In the genomic region with DNA sequence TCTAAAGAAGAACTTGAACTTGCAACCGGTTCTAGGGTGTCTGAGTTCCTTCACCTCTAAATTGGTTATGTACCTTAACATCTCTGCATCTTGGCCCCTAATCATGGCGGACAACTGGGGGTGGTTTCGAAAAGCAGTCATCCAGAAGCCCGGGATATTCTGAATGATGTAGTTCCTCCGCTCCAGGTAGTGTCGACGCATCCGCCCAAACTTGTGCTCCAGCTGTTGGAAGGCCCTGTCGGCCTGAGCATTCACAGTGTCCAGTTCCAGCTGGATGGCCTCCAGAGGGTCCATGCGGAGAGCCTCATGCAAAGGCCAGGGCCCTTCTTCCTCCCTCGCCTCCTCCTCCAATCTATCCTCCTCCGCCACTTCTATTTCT, we compare ENCODE assay signal across 8 cellular contexts. TPM values are rescaled to one million over a fixed set of nuclear protein-coding genes. Genes with fewer than 3 reads are reported as not detected.
DNase-seq lines count a peak whose midpoint lies in the region; ATAC-seq, FAIRE-seq and TF ChIP-seq lines count a peak whose summit lies in the region.

No MANE protein-coding gene starts in this region.

- H2BK20ac ChIP-seq in IMR-90 (ENCODE audit: low read depth, low read length): no peak overlapping the region

- intact Hi-C loops in IMR-90 (cut with micrococcal nuclease) (loop anchor here (2.0 kb wide), 1 partner anchor 282 kb away; no protein-coding TSS in a partner anchor), ascending aorta (cut with DNase I) (loop anchor here (1.0 to 10.0 kb wide), 4 partner anchors 25 to 386 kb away; partner anchors contain the start of genes RWDD1, TSPYL4 and ZUP1), kidney (cut with DNase I) (no loop called here)

- H4K20me1 ChIP-seq in IMR-90 (ENCODE audit: insufficient read depth, low read length): peaks cover 27% of the 10 kb centered on the region

- peak overlapping the region; percentile 91 for H3K14ac ChIP-seq in IMR-90 (replicated peaks; ENCODE audit: low read depth, low read length)

- H3K27me3 ChIP-seq in IMR-90 (ENCODE audit: control insufficient read depth, insufficient read depth, low read length): no peaks in the 10 kb centered on the region
- no peaks in the 10 kb centered on the region for H3K27me3 ChIP-seq in ascending aorta

- peaks cover 0 to 32% of the 10 kb centered on the region in 2 experiments; a peak in 3 of 4 replicates for H3K79me1 ChIP-seq in IMR-90 (ENCODE audit: low read depth in 1 of 2, low read length in 2 of 2)

- no peak overlapping the region; the same call in 1 of the 2 replicates for H4K5ac ChIP-seq in IMR-90 (ENCODE audit: low read depth, low read length)

- BruUV-seq in IMR-90 (replicated peaks; lab: Mats Ljungman, UMichigan): TSS peak; percentile 52

- TF ChIP-seq POLR2A in IMR-90 (IDR thresholded peaks at IDR 0.05; ENCODE audit: low read depth, low read length): no peak
- TF ChIP-seq POLR2A in H54 (IDR thresholded peaks at IDR 0.05; ENCODE audit: low read depth, low read length): no peak

- H2BK15ac ChIP-seq in IMR-90 (ENCODE audit: low read depth, low read length): no peak overlapping the region

- no peak overlapping the region for H2BK120ac ChIP-seq in IMR-90 (ENCODE audit: low read depth, low read length)

- ATAC-seq in IMR-90 (ENCODE audit: low read depth): peak; percentile 2
- no peak for ATAC-seq in GM18868 (IDR thresholded peaks at IDR 0.05; ENCODE audit: unreplicated experiment)

- POLR2A ChIA-PET in IMR-90 (lab: Charles Lee; ENCODE audit: unreplicated experiment): interaction anchor here (1.5 kb wide), 1 partner anchor 10 kb away, joined by 5 read pairs; no protein-coding TSS in a partner anchor

- peak overlapping the region; percentile 47 to 87; a peak in 2 of 4 replicates for H4K8ac ChIP-seq in IMR-90 (ENCODE audit: low read depth in 2 of 2, low read length in 2 of 2)

- H3K4me1 ChIP-seq in IMR-90 (ENCODE audit: control insufficient read depth, insufficient read depth, low read length) (peaks cover 6% of the 10 kb centered on the region), ascending aorta (peaks cover 4 to 31% of the 10 kb centered on the region in 2 donors), kidney (ENCODE audit: control insufficient read depth in 1 of 2, insufficient read depth in 1 of 2, low read depth in 1 of 2, low read length in 2 of 2) (peaks cover 10 to 23% of the 10 kb centered on the region in 2 donors)

- TF ChIP-seq CTCF in GM12875 (IDR thresholded peaks at IDR 0.05; ENCODE audit: borderline replicate concordance, insufficient read depth, low read depth, low read length) (no peak), IMR-90 (conservative IDR thresholded peaks at IDR 0.05; ENCODE audit: low read depth, low read length) (no peak), ascending aorta (IDR thresholded peaks at IDR 0.05) (no peak), kidney (IDR thresholded peaks at IDR 0.05; ENCODE audit: borderline replicate concordance, extremely low read depth, insufficient read depth) (no peak)

- H3K23ac ChIP-seq in IMR-90 (ENCODE audit: low read depth, low read length): peak overlapping the region; percentile 92

- H3K56ac ChIP-seq in IMR-90 (ENCODE audit: extremely low read depth, insufficient read depth, low read length): peak overlapping the region; percentile 71; the same call in 1 of the 2 replicates

- no peak for TF ChIP-seq RAD21 in IMR-90 (IDR thresholded peaks at IDR 0.05; ENCODE audit: low read length)

- peak overlapping the region; percentile 87 for H2BK5ac ChIP-seq in IMR-90 (ENCODE audit: low read depth, low read length, poor library complexity, severe bottlenecking)

- peak overlapping the region; percentile 93 for H3K4ac ChIP-seq in IMR-90 (ENCODE audit: low read depth, low read length)

- CTCF ChIA-PET in IMR-90 (lab: Yijun Ruan, JAX): interaction anchor here (1.5 to 3.5 kb wide), 3 partner anchors 10 to 282 kb away, joined by 3 to 20 read pairs (median 9); no protein-coding TSS in a partner anchor

- H3K9ac ChIP-seq in IMR-90 (ENCODE audit: low read depth, low read length) (peak overlapping the region; percentile 95), kidney (ENCODE audit: low read length in 2 of 2) (peak overlapping the region; percentile 94 to 99)

- H2AFZ ChIP-seq in IMR-90 (replicated peaks; ENCODE audit: low read length, poor library complexity): peak overlapping the region; percentile 94

- H3K9me1 ChIP-seq in IMR-90 (ENCODE audit: insufficient read depth, low read length): peaks cover 5% of the 10 kb centered on the region

- H3K4me3 ChIP-seq in GM12875 (ENCODE audit: low read depth, low read length): peak overlapping the region; percentile 69
- H3K4me3 ChIP-seq in IMR-90 (ENCODE audit: insufficient read depth, low read depth, low read length): peak overlapping the region; percentile 87
- H3K4me3 ChIP-seq in ascending aorta: peak overlapping the region; percentile 93 to 95
- H3K4me3 ChIP-seq in kidney (ENCODE audit: low read length in 2 of 2): peak overlapping the region; percentile 84 to 98

- peak; percentile 39 for DNase-seq in IMR-90
- DNase-seq in ascending aorta (ENCODE audit: low spot score in 2 of 2): no peak
- DNase-seq in kidney: peak; percentile 80
- DNase-seq in stimulated activated CD8-positive, alpha-beta memory T cell treated with anti-CD3 and anti-CD28 coated beads, Interleukin-4, amount 100 ng/mL, for 48 hours: peak; percentile 41
- DNase-seq in UCSD-AML1 (lab: John Stamatoyannopoulos, UW; ENCODE audit: unreplicated experiment): no peak
- no peak for DNase-seq in H54 (ENCODE audit: insufficient read length, low spot score)

- H3K27ac ChIP-seq in IMR-90 (ENCODE audit: insufficient read depth, low read length) (peak overlapping the region; percentile 93), ascending aorta (peak overlapping the region; percentile 99 to 100), kidney (ENCODE audit: low read depth in 2 of 2, low read length in 2 of 2) (peak overlapping the region; percentile 96 to 100)

- in situ Hi-C loops in IMR-90 (cut with MboI; ENCODE audit: low sequenced_read_pairs): loop anchor here (25.0 kb wide), 1 partner anchor 158 kb away; no protein-coding TSS in a partner anchor

- FAIRE-seq in kidney (lab: Jason Lieb, UNC) (no peak), H54 (lab: Jason Lieb, UNC) (no peak)

- H3K18ac ChIP-seq in IMR-90 (ENCODE audit: low read depth, low read length): no peak overlapping the region

- dilution Hi-C loops in IMR-90 (cut with HindIII; ENCODE audit: low sequenced_read_pairs, unreplicated experiment): no loop called here

- H3K9me3 ChIP-seq in IMR-90 (ENCODE audit: control insufficient read depth, insufficient read depth, low read length) (no peaks in the 10 kb centered on the region), ascending aorta (no peaks in the 10 kb centered on the region), kidney (ENCODE audit: control insufficient read depth in 1 of 2, low read length in 2 of 2) (no peaks in the 10 kb centered on the region)

- WGBS in IMR-90 (ENCODE audit: extremely low coverage in 2 of 2, insufficient read length in 1 of 2), 2 experiments: 3% methylated on average over 9 of the region's 12 CpGs; no CpG with 5 or more reads in 1 of the 2 experiments

- peak overlapping the region; percentile 68 for H2AK5ac ChIP-seq in IMR-90 (ENCODE audit: low read depth, low read length)

- H4K91ac ChIP-seq in IMR-90 (ENCODE audit: insufficient read depth, low read depth, low read length): peak overlapping the region; percentile 19; the same call in 1 of the 2 replicates

- H3K36me3 ChIP-seq in IMR-90 (ENCODE audit: control insufficient read depth, insufficient read depth, low read length) (peaks cover 8% of the 10 kb centered on the region; the same call in 1 of the 2 replicates), ascending aorta (peaks cover 5 to 22% of the 10 kb centered on the region in 2 donors), kidney (ENCODE audit: control insufficient read depth in 1 of 2, insufficient read depth in 2 of 2, low read length in 2 of 2) (peaks cover 2 to 7% of the 10 kb centered on the region in 2 donors)

- peak overlapping the region; percentile 84 for H2AK9ac ChIP-seq in IMR-90 (replicated peaks; ENCODE audit: low read depth, low read length, poor library complexity)

- H3K4me2 ChIP-seq in IMR-90 (ENCODE audit: low read depth, low read length): peak overlapping the region; percentile 73

TF ChIP-seq in IMR-90, 13 proteins besides CTCF, POLR2A, EP300 and RAD21:
- no peak for TF ChIP-seq MAFK (IDR thresholded peaks at IDR 0.05; ENCODE audit: low read depth, low read length)
- no peak for TF ChIP-seq BHLHE40 (IDR thresholded peaks at IDR 0.05; ENCODE audit: low read depth, low read length)
- TF ChIP-seq, protein P1, sequence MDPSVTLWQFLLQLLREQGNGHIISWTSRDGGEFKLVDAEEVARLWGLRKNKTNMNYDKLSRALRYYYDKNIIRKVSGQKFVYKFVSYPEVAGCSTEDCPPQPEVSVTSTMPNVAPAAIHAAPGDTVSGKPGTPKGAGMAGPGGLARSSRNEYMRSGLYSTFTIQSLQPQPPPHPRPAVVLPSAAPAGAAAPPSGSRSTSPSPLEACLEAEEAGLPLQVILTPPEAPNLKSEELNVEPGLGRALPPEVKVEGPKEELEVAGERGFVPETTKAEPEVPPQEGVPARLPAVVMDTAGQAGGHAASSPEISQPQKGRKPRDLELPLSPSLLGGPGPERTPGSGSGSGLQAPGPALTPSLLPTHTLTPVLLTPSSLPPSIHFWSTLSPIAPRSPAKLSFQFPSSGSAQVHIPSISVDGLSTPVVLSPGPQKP (IDR thresholded peaks at IDR 0.05; ENCODE audit: borderline replicate concordance, low read depth, low read length): no peak
- TF ChIP-seq FOS (IDR thresholded peaks at IDR 0.05; ENCODE audit: low read depth, low read length): no peak
- no peak for TF ChIP-seq MXI1 (IDR thresholded peaks at IDR 0.05; ENCODE audit: borderline replicate concordance, low read depth, low read length)

RNA-seq across cellular contexts. Expression of gene TSPYL1, which starts 0.9 kb away (rescaled TPM):
- 111 and 121 TPM in 2 replicates for total RNA-seq in IMR-90 (2012; rRNA removed)
- polyA plus RNA-seq in IMR-90 (2012; rRNA removed): 30.1 and 32.4 TPM in 2 replicates
- 19.1 and 19.2 TPM in 2 replicates for polyA plus RNA-seq in IMR-90 (2012; cell fraction: cytosol; rRNA removed)
- polyA plus RNA-seq in IMR-90 (2012; cell fraction: nucleus; rRNA removed; ENCODE audit: low replicate concordance): 7.1 and 14.7 TPM in 2 replicates
- total RNA-seq in ascending aorta: 36.6 TPM
- 112 TPM for total RNA-seq in kidney
- 68.7 TPM for polyA plus RNA-seq in kidney (ENCODE audit: insufficient read depth, low read depth, low replicate concordance)

RNA-seq across cellular contexts. Expression of gene TSPYL4, which starts 25.0 kb away (rescaled TPM):
- total RNA-seq in IMR-90 (2012; rRNA removed) (22.0 and 23.1 TPM in 2 replicates), ascending aorta (8.8 TPM), kidney (25.8 TPM)
- polyA plus RNA-seq in IMR-90 (2012; rRNA removed) (29.0 and 29.9 TPM in 2 replicates), kidney (ENCODE audit: insufficient read depth, low read depth, low replicate concordance) (15.2 TPM)
- 11.5 and 20.0 TPM in 2 replicates for polyA plus RNA-seq in IMR-90 (2012; cell fraction: cytosol; rRNA removed)
- 21.8 and 63.1 TPM in 2 replicates for polyA plus RNA-seq in IMR-90 (2012; cell fraction: nucleus; rRNA removed; ENCODE audit: low replicate concordance)

Comparison
In these comparisons a context has a peak if more than half of its experiments do, and no peak if none do; other contexts are left out.
1. DNase-seq: peak in IMR-90 (single experiment), kidney (single experiment) and stimulated activated CD8-positive, alpha-beta memory T cell treated with anti-CD3 and anti-CD28 coated beads, Interleukin-4, amount 100 ng/mL, for 48 hours (single experiment); none in ascending aorta (0 of 2), UCSD-AML1 (single experiment) and H54 (single experiment).
2. Peak in every context shown above with its lines, with median percentiles within 50 percentile points of each other: H3K4me3 ChIP-seq and H3K27ac ChIP-seq.